Comparison of ENCODE assay signal across 8 cellular contexts in genomic region chr15:63041982-63042878, GRCh38. TPM values are rescaled to one million over a fixed set of nuclear protein-coding genes. Genes with fewer than 3 reads are reported as not detected.
DNase-seq lines count a peak whose midpoint lies in the region; TF ChIP-seq lines count a peak whose summit lies in the region.

TPM1 (plus strand) TSS chr15:63042747; CDS start chr15:63042830, 83 bp downstream.

- peaks cover 4% of the 10 kb centered on the region for H3K4me1 Mint-ChIP-seq in activated naive CD8-positive, alpha-beta T cell (ENCODE audit: low read depth)
- H3K4me1 Mint-ChIP-seq in glutamatergic neuron (ENCODE audit: low read depth, unreplicated experiment), result peaks cover 11% of the 10 kb centered on the region

- H3K27me3 Mint-ChIP-seq in activated naive CD8-positive, alpha-beta T cell, result peaks cover 43% of the 10 kb centered on the region
- H3K27me3 Mint-ChIP-seq in glutamatergic neuron (ENCODE audit: unreplicated experiment), result peaks cover 12% of the 10 kb centered on the region

- DNase-seq in DMS79 treated with DMSO at 0.1 percent for 48 hours (lab: John Stamatoyannopoulos, UW) (peak; percentile 4), LoVo (ENCODE audit: low spot score) (peak; percentile 54), glutamatergic neuron (peak; percentile 70), cerebellar nuclear complex (lab: John Stamatoyannopoulos, UW) (no peak), NK-92 (lab: John Stamatoyannopoulos, UW; ENCODE audit: unreplicated experiment) (no peak), Kasumi-1 (lab: John Stamatoyannopoulos, UW) (no peak)

- H3K9me3 ChIP-seq in neutrophil, result no peaks in the 10 kb centered on the region

- H3K4me3 Mint-ChIP-seq in activated naive CD8-positive, alpha-beta T cell, result peak within 1 kb of the TSS; percentile 85
- H3K4me3 Mint-ChIP-seq in glutamatergic neuron (ENCODE audit: unreplicated experiment), result peak within 1 kb of the TSS; percentile 89

- no peak within 1 kb of the TSS for H3K27ac Mint-ChIP-seq in activated naive CD8-positive, alpha-beta T cell
- no peak within 1 kb of the TSS for H3K27ac Mint-ChIP-seq in glutamatergic neuron (ENCODE audit: unreplicated experiment)

- H3K9me3 Mint-ChIP-seq in activated naive CD8-positive, alpha-beta T cell (ENCODE audit: low read depth), result no peaks in the 10 kb centered on the region
- peaks cover 2% of the 10 kb centered on the region for H3K9me3 Mint-ChIP-seq in glutamatergic neuron (ENCODE audit: unreplicated experiment)

- H3K27ac ChIP-seq in neutrophil, result no peak within 1 kb of the TSS

- H3K27me3 ChIP-seq in neutrophil, result peaks cover 100% of the 10 kb centered on the region

- H3K36me3 ChIP-seq in neutrophil, result no peaks in the 10 kb centered on the region

- H3K36me3 Mint-ChIP-seq in activated naive CD8-positive, alpha-beta T cell, result no peaks in the 10 kb centered on the region
- no peaks in the 10 kb centered on the region for H3K36me3 Mint-ChIP-seq in glutamatergic neuron (ENCODE audit: unreplicated experiment)

- TF ChIP-seq CTCF in glutamatergic neuron (IDR thresholded peaks at IDR 0.05; ENCODE audit: partially characterized antibody, unreplicated experiment), result no peak
- TF ChIP-seq CTCF in neutrophil (IDR thresholded peaks at IDR 0.05), result no peak

- peak within 1 kb of the TSS; percentile 56 to 63 for H3K4me3 ChIP-seq in neutrophil (ENCODE audit: low read depth in 1 of 2, low read length in 1 of 2)

- H3K4me1 ChIP-seq in neutrophil (ENCODE audit: control insufficient read depth in 1 of 2, insufficient read depth in 1 of 2, low read depth in 1 of 2, low read length in 1 of 2), result peaks cover 20 to 45% of the 10 kb centered on the region in 2 experiments

RNA-seq across cellular contexts. Expression of gene TPM1, which starts in this region (rescaled TPM):
- 255 TPM for total RNA-seq in glutamatergic neuron (ENCODE audit: unreplicated experiment)

Comparison
In these comparisons a context has a peak if more than half of its experiments do, and no peak if none do; other contexts are left out.
1. DNase-seq: peak in DMS79 treated with DMSO at 0.1 percent for 48 hours (single experiment), LoVo (single experiment) and glutamatergic neuron (single experiment); none in cerebellar nuclear complex (0 of 2), NK-92 (single experiment) and Kasumi-1 (0 of 2).